14 cellular contexts compared by ENCODE assay signal in genomic region chr2:101975171-101975870, GRCh38. TPM values are rescaled to one million over a fixed set of nuclear protein-coding genes. Genes with fewer than 3 reads are reported as not detected.
DNase-seq lines count a peak whose midpoint lies in the region; ATAC-seq, FAIRE-seq and TF ChIP-seq lines count a peak whose summit lies in the region.
"Had no signal": no experiment of that assay in that cellular context is flagged by ENCODE, and none has a peak within 500 bp of the region (broad histone marks: within the 10 kb centered on the region; RNA-seq: fewer than 3 reads in every experiment).

No MANE protein-coding gene starts in this region.

- no peak for ATAC-seq in HG03097 (IDR thresholded peaks at IDR 0.05; ENCODE audit: low FRiP score, unreplicated experiment)
- ATAC-seq in CD4-positive, alpha-beta T cell (ENCODE audit: poor library complexity) = no peak

- peaks cover 9% of the 10 kb centered on the region for H3K9me3 ChIP-seq in HUES48 (ENCODE audit: control insufficient read depth, insufficient read depth, low read length)
- H3K9me3 ChIP-seq in astrocyte (ENCODE audit: insufficient read depth, low read depth, low read length) = no peaks in the 10 kb centered on the region
- no peaks in the 10 kb centered on the region for H3K9me3 ChIP-seq in neural progenitor cell (ENCODE audit: low read depth)
- H3K9me3 ChIP-seq in CD4-positive, alpha-beta T cell (ENCODE audit: control insufficient read depth, low read length) = no peaks in the 10 kb centered on the region
- peaks cover 4% of the 10 kb centered on the region for H3K9me3 ChIP-seq in left ventricle myocardium inferior (replicated peaks)
- H3K9me3 ChIP-seq: Caco-2, HAP-1 had no signal

- H3K36me3 Mint-ChIP-seq in astrocyte (ENCODE audit: low read depth, unreplicated experiment) (peaks cover 2% of the 10 kb centered on the region), neural progenitor cell (no peaks in the 10 kb centered on the region)
- no peaks in the 10 kb centered on the region for H3K36me3 Mint-ChIP-seq in CD4-positive, alpha-beta T cell (ENCODE audit: low read depth)

- FAIRE-seq in astrocyte (lab: Jason Lieb, UNC) (no peak), frontal cortex (lab: Jason Lieb, UNC) (no peak)
- FAIRE-seq: A204.1, GM18507 had no signal

- TF ChIP-seq CTCF in astrocyte (IDR thresholded peaks at IDR 0.05; ENCODE audit: insufficient read depth, low read depth, low read length) = no peak
- no peak for TF ChIP-seq CTCF in neural progenitor cell (IDR thresholded peaks at IDR 0.05)
- no peak for TF ChIP-seq CTCF in CD4-positive, alpha-beta T cell (IDR thresholded peaks at IDR 0.05)
- no peak for TF ChIP-seq CTCF in left ventricle myocardium inferior (IDR thresholded peaks at IDR 0.05; ENCODE audit: borderline replicate concordance)

- POLR2A ChIA-PET in CD4-positive, alpha-beta T cell (lab: Charles Lee) = no interaction called here

- H3K4me3 ChIP-seq in HUES48 (ENCODE audit: low read depth, low read length) = no peak overlapping the region
- H3K4me3 ChIP-seq in astrocyte (ENCODE audit: insufficient read depth, low read depth, low read length) = no peak overlapping the region
- H3K4me3 ChIP-seq in neural progenitor cell = no peak overlapping the region
- H3K4me3 ChIP-seq in left ventricle myocardium inferior = no peak overlapping the region
- H3K4me3 ChIP-seq: HAP-1 had no signal

- peaks cover 11% of the 10 kb centered on the region for H3K9me3 Mint-ChIP-seq in astrocyte (ENCODE audit: unreplicated experiment)
- H3K9me3 Mint-ChIP-seq in neural progenitor cell = peaks cover 9% of the 10 kb centered on the region
- peaks cover 4% of the 10 kb centered on the region for H3K9me3 Mint-ChIP-seq in CD4-positive, alpha-beta T cell

- H3K27me3 Mint-ChIP-seq in astrocyte (ENCODE audit: low read depth, unreplicated experiment) = no peaks in the 10 kb centered on the region
- no peaks in the 10 kb centered on the region for H3K27me3 Mint-ChIP-seq in neural progenitor cell (ENCODE audit: insufficient read depth, low read depth)
- H3K27me3 Mint-ChIP-seq in CD4-positive, alpha-beta T cell = no peaks in the 10 kb centered on the region

- H3K79me2 ChIP-seq in astrocyte (ENCODE audit: insufficient read depth, low read length) (no peaks in the 10 kb centered on the region), neural progenitor cell (ENCODE audit: low read depth) (no peaks in the 10 kb centered on the region)

- peaks cover 23% of the 10 kb centered on the region for H3K4me1 Mint-ChIP-seq in astrocyte (ENCODE audit: low read depth, unreplicated experiment)
- H3K4me1 Mint-ChIP-seq in neural progenitor cell = peaks cover 27% of the 10 kb centered on the region
- no peaks in the 10 kb centered on the region for H3K4me1 Mint-ChIP-seq in CD4-positive, alpha-beta T cell (ENCODE audit: low read depth)
- H3K4me1 Mint-ChIP-seq: CD8-positive, alpha-beta memory T cell had no signal

- H3K9ac ChIP-seq in HUES48 (ENCODE audit: low read depth, low read length) (no peak overlapping the region), astrocyte (ENCODE audit: low read length) (no peak overlapping the region), neural progenitor cell (no peak overlapping the region)

- intact Hi-C loops in CD4-positive, alpha-beta T cell (cut with DNase I, micrococcal nuclease) = no loop called here
- intact Hi-C loops in left ventricle myocardium inferior (cut with micrococcal nuclease) = no loop called here

- H3K4me3 Mint-ChIP-seq in astrocyte (ENCODE audit: unreplicated experiment) = no peak overlapping the region
- H3K4me3 Mint-ChIP-seq in neural progenitor cell = no peak overlapping the region
- no peak overlapping the region for H3K4me3 Mint-ChIP-seq in CD4-positive, alpha-beta T cell
- H3K4me3 Mint-ChIP-seq: CD14-positive monocyte; CD8-positive, alpha-beta memory T cell had no signal

- H3K27ac Mint-ChIP-seq in astrocyte (ENCODE audit: unreplicated experiment) (no peak overlapping the region), neural progenitor cell (no peak overlapping the region)
- H3K27ac Mint-ChIP-seq in CD4-positive, alpha-beta T cell = no peak overlapping the region
- H3K27ac Mint-ChIP-seq: CD14-positive monocyte; CD8-positive, alpha-beta memory T cell had no signal

- H3K27me3 ChIP-seq in HUES48 (ENCODE audit: control insufficient read depth, insufficient read depth, low read length) = no peaks in the 10 kb centered on the region
- no peaks in the 10 kb centered on the region for H3K27me3 ChIP-seq in astrocyte (ENCODE audit: insufficient read depth, low read length)
- no peaks in the 10 kb centered on the region for H3K27me3 ChIP-seq in neural progenitor cell
- H3K27me3 ChIP-seq in CD4-positive, alpha-beta T cell (ENCODE audit: control insufficient read depth, insufficient read depth, low read length) = no peaks in the 10 kb centered on the region
- H3K27me3 ChIP-seq in left ventricle myocardium inferior (ENCODE audit: low read depth) = peaks cover 11% of the 10 kb centered on the region

- DNase-seq in astrocyte (ENCODE audit: low read depth) = no peak
- DNase-seq in neural progenitor cell (ENCODE audit: low spot score) = no peak
- no peak for DNase-seq in CD4-positive, alpha-beta T cell
- no peak for DNase-seq in frontal cortex (ENCODE audit: low spot score in 2 of 2)
- no peak for DNase-seq in left ventricle myocardium inferior
- DNase-seq: Caco-2; CD8-positive, alpha-beta memory T cell; GOT3 had no signal

- H3K27ac ChIP-seq in HUES48 (ENCODE audit: low read depth, low read length) (peak overlapping the region; percentile 50), astrocyte (ENCODE audit: low read depth, low read length) (no peak overlapping the region), neural progenitor cell (no peak overlapping the region), left ventricle myocardium inferior (replicated peaks) (no peak overlapping the region)
- no peak overlapping the region for H3K27ac ChIP-seq in CD4-positive, alpha-beta T cell (ENCODE audit: low read depth, low read length)

- H2AFZ ChIP-seq in astrocyte (ENCODE audit: low read depth, low read length) (no peak overlapping the region), neural progenitor cell (replicated peaks) (no peak overlapping the region)

- CTCF ChIA-PET in CD4-positive, alpha-beta T cell (lab: Charles Lee) = no interaction called here

- H3F3A ChIP-seq in neural progenitor cell (ENCODE audit: low read depth) = peaks cover 12% of the 10 kb centered on the region

- H3K36me3 ChIP-seq in HUES48 (ENCODE audit: control insufficient read depth, insufficient read depth, low read length) (no peaks in the 10 kb centered on the region), astrocyte (ENCODE audit: insufficient read depth, low read length) (no peaks in the 10 kb centered on the region), neural progenitor cell (no peaks in the 10 kb centered on the region), left ventricle myocardium inferior (no peaks in the 10 kb centered on the region)
- H3K36me3 ChIP-seq: HAP-1 had no signal

- H4K20me1 ChIP-seq in astrocyte (ENCODE audit: insufficient read depth, low read length) = no peaks in the 10 kb centered on the region
- H4K20me1 ChIP-seq in neural progenitor cell (ENCODE audit: low read depth) = no peaks in the 10 kb centered on the region

- H3K4me1 ChIP-seq in HUES48 (ENCODE audit: control insufficient read depth, insufficient read depth, low read length) = no peaks in the 10 kb centered on the region
- peaks cover 4% of the 10 kb centered on the region for H3K4me1 ChIP-seq in astrocyte (ENCODE audit: insufficient read depth, low read length)
- peaks cover 17% of the 10 kb centered on the region for H3K4me1 ChIP-seq in neural progenitor cell
- H3K4me1 ChIP-seq in left ventricle myocardium inferior = no peaks in the 10 kb centered on the region
- H3K4me1 ChIP-seq: HAP-1 had no signal

- H3K4me2 ChIP-seq in astrocyte (ENCODE audit: low read length) = peak overlapping the region; percentile 43
- peak overlapping the region; percentile 65 for H3K4me2 ChIP-seq in neural progenitor cell

RNA-seq across cellular contexts. Expression of gene IL1R2, which starts 16.4 kb away (rescaled TPM):
- 0.34 TPM in 1 of 2 replicates, not detected in the other for total RNA-seq in astrocyte
- total RNA-seq in neural progenitor cell (ENCODE audit: low replicate concordance) = not detected in 2 replicates
- under 1 TPM; 0.31 to 0.47 TPM for total RNA-seq in CD4-positive, alpha-beta T cell
- total RNA-seq in frontal cortex = not detected
- 0.96 TPM for total RNA-seq in left ventricle myocardium inferior
